Comparison of ENCODE assay signal across 11 cellular contexts in genomic region chr7:16817536-16817935, GRCh38. TPM values are rescaled to one million over a fixed set of nuclear protein-coding genes. Genes with fewer than 3 reads are reported as not detected.
DNase-seq lines count a peak whose midpoint lies in the region; ATAC-seq and TF ChIP-seq lines count a peak whose summit lies in the region.
"Had no signal": no experiment of that assay in that cellular context is flagged by ENCODE, and none has a peak within 500 bp of the region (broad histone marks: within the 10 kb centered on the region; RNA-seq: fewer than 3 reads in every experiment).

No MANE protein-coding gene starts in this region.

- no peak for TF ChIP-seq RAD21 in HCT116 (IDR thresholded peaks at IDR 0.05; ENCODE audit: low read depth)

- no peak for TF ChIP-seq CTCF in HCT116 (IDR thresholded peaks at IDR 0.05 in 2 of 3, conservative IDR thresholded peaks at IDR 0.05 in 1 of 3; ENCODE audit: borderline replicate concordance in 1 of 3, insufficient read depth in 1 of 3, low read depth in 2 of 3, low read length in 2 of 3)
- no peak for TF ChIP-seq CTCF in PC-9 (conservative IDR thresholded peaks at IDR 0.05)
- TF ChIP-seq CTCF in epithelial cell of proximal tubule (conservative IDR thresholded peaks at IDR 0.05; ENCODE audit: low read depth, low read length) = no peak

- no peak for TF ChIP-seq POLR2A in HCT116 (IDR thresholded peaks at IDR 0.05; ENCODE audit: borderline replicate concordance, extremely low read depth, insufficient read depth, insufficient read length)

- no peak for DNase-seq in HCT116 (ENCODE audit: low read depth, low spot score)
- peak in 1 of 2 experiments; percentile 93 for DNase-seq in PC-9
- peak; percentile 56 for DNase-seq in epithelial cell of proximal tubule (ENCODE audit: low read depth)
- peak; percentile 93 for DNase-seq in renal cortical epithelial cell (ENCODE audit: low read depth)
- DNase-seq in cerebellar cortex (ENCODE audit: low spot score) = no peak
- DNase-seq in occipital lobe (lab: John Stamatoyannopoulos, UW) = no peak
- no peak for DNase-seq in Kasumi-1 (lab: John Stamatoyannopoulos, UW)
- DNase-seq: activated CD4-positive, alpha-beta T cell treated with anti-CD3 and anti-CD28 coated beads for 48 hours; activated gamma-delta T cell treated with Interleukin-2 at 50 U/mL for 16 hours; NCI-H2081 treated with DMSO at 0.1 percent for 48 hours had no signal

- POLR2A ChIA-PET in HCT116 (lab: Charles Lee) = no interaction called here
- POLR2A ChIA-PET in PC-9 (lab: Charles Lee; ENCODE audit: unreplicated experiment) = interaction anchor here (0.5 to 0.7 kb wide), 3 partner anchors 12 to 257 kb away, joined by 3 to 6 read pairs (median 5); no protein-coding TSS in a partner anchor

- no peaks in the 10 kb centered on the region for H3K36me3 ChIP-seq in HCT116 (ENCODE audit: control insufficient read depth in 1 of 2, insufficient read depth in 2 of 2, low read length in 2 of 2)
- no peaks in the 10 kb centered on the region for H3K36me3 ChIP-seq in PC-9 (ENCODE audit: low read depth)

- H3K79me2 ChIP-seq in HCT116 (ENCODE audit: insufficient read depth, low read length) = no peaks in the 10 kb centered on the region
- no peaks in the 10 kb centered on the region for H3K79me2 ChIP-seq in PC-9 (ENCODE audit: low read depth)

- H3K4me2 ChIP-seq in HCT116 (ENCODE audit: low read length) (no peak overlapping the region), PC-9 (peak overlapping the region; percentile 17)

- H3K4me3 ChIP-seq in HCT116 (replicated peaks in 1 of 2; ENCODE audit: low read depth in 1 of 2, low read length in 2 of 2) (no peak overlapping the region), PC-9 (no peak overlapping the region), epithelial cell of proximal tubule (ENCODE audit: low read depth, low read length) (no peak overlapping the region)

- H3F3A ChIP-seq in PC-9 (ENCODE audit: insufficient read depth, low read depth) = peaks cover 8% of the 10 kb centered on the region; the same call in 1 of the 2 replicates

- H3K4me1 ChIP-seq in HCT116 (ENCODE audit: control insufficient read depth in 1 of 2, insufficient read depth in 2 of 2, low read length in 2 of 2) (peaks cover 0 to 9% of the 10 kb centered on the region in 2 experiments; a peak in 2 of 4 replicates), PC-9 (replicated peaks; ENCODE audit: insufficient read depth) (peaks cover 17% of the 10 kb centered on the region)

- no peaks in the 10 kb centered on the region; a peak in 1 of 4 replicates for H3K9me3 ChIP-seq in HCT116 (ENCODE audit: control insufficient read depth in 1 of 2, insufficient read depth in 1 of 2, low read depth in 1 of 2, low read length in 2 of 2)
- H3K9me3 ChIP-seq in PC-9 (ENCODE audit: insufficient read depth, low read depth) = peaks cover 10% of the 10 kb centered on the region

- RAD21 ChIA-PET in HCT116 (lab: Charles Lee; ENCODE audit: low non-redundant PET in 1 of 2, low total read pairs in 2 of 2, uncharacterized antibody in 2 of 2, unreplicated experiment in 2 of 2) = no interaction called here

- BruUV-seq in HCT116 (replicated peaks; lab: Mats Ljungman, UMichigan) = no TSS peak
- no TSS peak for BruUV-seq in PC-9 (replicated peaks; lab: Mats Ljungman, UMichigan)

- H3K27me3 ChIP-seq in HCT116 (ENCODE audit: insufficient read depth, low read length) (no peaks in the 10 kb centered on the region), PC-9 (ENCODE audit: insufficient read depth, low read depth) (no peaks in the 10 kb centered on the region)

- no peaks in the 10 kb centered on the region for H4K20me1 ChIP-seq in HCT116 (ENCODE audit: insufficient read depth)
- H4K20me1 ChIP-seq in PC-9 (ENCODE audit: insufficient read depth) = no peaks in the 10 kb centered on the region

- intact Hi-C loops in HCT116 (cut with micrococcal nuclease) = no loop called here
- intact Hi-C loops in PC-9 (cut with micrococcal nuclease; ENCODE audit: unreplicated experiment) = no loop called here

- H3K27ac ChIP-seq in HCT116 (ENCODE audit: low read depth, low read length) (no peak overlapping the region), PC-9 (peak overlapping the region; percentile 40)

- no peak overlapping the region for H3K9ac ChIP-seq in HCT116 (ENCODE audit: low read length)

- CTCF ChIA-PET in HCT116 (lab: Charles Lee) (interaction anchor here (1.8 kb wide), 1 partner anchor 17 kb away, joined by 8 read pairs; no protein-coding TSS in a partner anchor), PC-9 (lab: Charles Lee) (interaction anchor here (1.1 kb wide), 1 partner anchor 74 kb away, joined by 4 read pairs; no protein-coding TSS in a partner anchor)

- H3K9me2 ChIP-seq in HCT116 (ENCODE audit: insufficient read depth) (peaks cover 3% of the 10 kb centered on the region; the same call in 1 of the 2 replicates), PC-9 (ENCODE audit: insufficient read depth) (no peaks in the 10 kb centered on the region)

- H2AFZ ChIP-seq in HCT116 (ENCODE audit: low read depth, low read length, poor library complexity, severe bottlenecking) (no peak overlapping the region), PC-9 (no peak overlapping the region)

- ATAC-seq in HCT116 = peak; percentile 30; the same call in 1 of the 2 replicates

TF ChIP-seq in HCT116, 20 proteins besides CTCF, POLR2A, EP300 and RAD21:
- TF ChIP-seq ATF3 (IDR thresholded peaks at IDR 0.05) = no peak
- no peak for TF ChIP-seq ZNF274 (IDR thresholded peaks at IDR 0.05; ENCODE audit: low read depth, low read length)
- no peak for TF ChIP-seq EZH2phosphoT487 (IDR thresholded peaks at IDR 0.05; ENCODE audit: borderline replicate concordance)
- TF ChIP-seq FOSL1 (IDR thresholded peaks at IDR 0.05; ENCODE audit: low read depth) = peak; percentile 11; the same call in 1 of the 2 replicates
- TF ChIP-seq ZFX (IDR thresholded peaks at IDR 0.05) = no peak
- TF ChIP-seq EGR1 (IDR thresholded peaks at IDR 0.05; ENCODE audit: low read depth) = no peak
- no peak for TF ChIP-seq ZBTB33 (IDR thresholded peaks at IDR 0.05; ENCODE audit: extremely low read depth, insufficient replicate concordance, low read length)
- TF ChIP-seq REST (IDR thresholded peaks at IDR 0.05; ENCODE audit: low read depth) = no peak
TF ChIP-seq in HCT116: peak in this region for 1.

RNA-seq across cellular contexts. Expression of gene AGR2, which starts 12.7 kb away (rescaled TPM):
- total RNA-seq in HCT116 (2021; ENCODE audit: unreplicated experiment) (0.93 TPM), PC-9 (2021) (34.2 and 76.1 TPM in 2 replicates), epithelial cell of proximal tubule (11.9 and 29.4 TPM in 2 replicates), renal cortical epithelial cell (18.6 and 29.0 TPM in 2 replicates), occipital lobe (1.7 TPM)
- not detected in 2 replicates for polyA plus RNA-seq in HCT116 (2012)
- total RNA-seq: dermis microvascular lymphatic vessel endothelial cell had no signal

Comparison
In these comparisons a context has a peak if more than half of its experiments do, and no peak if none do; other contexts are left out.
1. DNase-seq: peak in epithelial cell of proximal tubule (single experiment) and renal cortical epithelial cell (single experiment); none in HCT116 (single experiment), cerebellar cortex (single experiment), occipital lobe (single experiment) and Kasumi-1 (0 of 2).